In the genomic region with DNA sequence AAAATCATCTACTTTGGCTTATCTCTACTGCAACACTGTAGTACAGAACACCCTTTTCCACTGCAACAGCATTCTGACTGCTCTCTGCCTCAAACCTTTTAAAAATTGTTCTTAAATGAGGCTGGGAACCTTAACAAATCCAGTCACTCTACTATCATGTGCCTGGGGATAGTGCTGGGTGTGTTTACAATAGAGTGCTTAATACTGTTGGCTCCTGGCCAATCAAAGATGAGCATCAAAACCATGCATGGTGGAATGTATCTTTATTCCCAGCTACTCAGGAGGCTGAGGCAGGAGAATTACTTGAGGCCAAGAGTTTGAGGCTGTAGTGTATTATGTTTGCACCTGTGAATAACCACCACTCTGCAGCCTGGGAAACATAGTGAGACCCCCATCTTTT, we compare ENCODE assay signal across 28 cellular contexts.
"Had no signal": no experiment of that assay in that cellular context is flagged by ENCODE, and none has a peak within 500 bp of the region (broad histone marks: within the 10 kb centered on the region; RNA-seq: fewer than 3 reads in every experiment).

No MANE protein-coding gene starts in this region.

- H3K4me2 ChIP-seq: smooth muscle cell had no signal

- H3K9me3 ChIP-seq: ovary, suprapubic skin, transverse colon, upper lobe of right lung, uterus had no signal

- H3K36me3 ChIP-seq: ovary, suprapubic skin, transverse colon, upper lobe of right lung, uterus had no signal

- H3K4me1 ChIP-seq: uterus had no signal

- H3K4me3 ChIP-seq: dorsolateral prefrontal cortex, esophagus muscularis mucosa, lung, ovary, psoas muscle, smooth muscle cell, suprapubic skin, transverse colon, upper lobe of right lung, uterus had no signal

- H3K27ac ChIP-seq: dorsolateral prefrontal cortex, epithelial cell of prostate, esophagus muscularis mucosa, ovary, psoas muscle, suprapubic skin, transverse colon, upper lobe of right lung, uterus had no signal

- FAIRE-seq: colon, frontal cortex, keratinocyte had no signal

- DNase-seq: dorsolateral prefrontal cortex; effector CD4-positive, alpha-beta T cell; hypothalamus; immature natural killer cell; natural killer cell; occipital lobe; ovary; posterior cingulate gyrus; psoas muscle; stimulated activated CD4-positive, alpha-beta T cell treated with anti-CD3 and anti-CD28 coated beads, Interleukin-12 subunit alpha, Interleukin-12 subunit beta, amount 100 ng/mL, for 4 hours; stimulated activated CD4-positive, alpha-beta T cell treated with anti-CD3 and anti-CD28 coated beads, Interleukin-1b, Interleukin-23, amount 100 ng/mL, for 48 hours; stimulated activated CD4-positive, alpha-beta T cell treated with anti-CD3 and anti-CD28 coated beads, Interleukin-4, amount 100 ng/mL, for 1 hour; stimulated activated CD8-positive, alpha-beta memory T cell treated with anti-CD3 and anti-CD28 coated beads, Interleukin-4, amount 100 ng/mL, for 48 hours; stimulated activated naive CD4-positive, alpha-beta T cell; stimulated activated naive CD8-positive, alpha-beta T cell treated with anti-CD3 and anti-CD28 coated beads, Interleukin-15, amount 100 ng/mL, for 72 hours; transverse colon; upper lobe of right lung; uterus had no signal

- ATAC-seq: left lobe of liver; natural killer cell; psoas muscle; sciatic nerve; stimulated activated naive CD8-positive, alpha-beta T cell treated with anti-CD3 and anti-CD28 coated beads, Interleukin-15, amount 100 ng/mL, for 72 hours; upper lobe of right lung had no signal

- H3K27me3 ChIP-seq: dorsolateral prefrontal cortex, esophagus muscularis mucosa, ovary, suprapubic skin, transverse colon, upper lobe of right lung, uterus had no signal
